1 cellular context compared by ENCODE assay signal in the genomic region with DNA sequence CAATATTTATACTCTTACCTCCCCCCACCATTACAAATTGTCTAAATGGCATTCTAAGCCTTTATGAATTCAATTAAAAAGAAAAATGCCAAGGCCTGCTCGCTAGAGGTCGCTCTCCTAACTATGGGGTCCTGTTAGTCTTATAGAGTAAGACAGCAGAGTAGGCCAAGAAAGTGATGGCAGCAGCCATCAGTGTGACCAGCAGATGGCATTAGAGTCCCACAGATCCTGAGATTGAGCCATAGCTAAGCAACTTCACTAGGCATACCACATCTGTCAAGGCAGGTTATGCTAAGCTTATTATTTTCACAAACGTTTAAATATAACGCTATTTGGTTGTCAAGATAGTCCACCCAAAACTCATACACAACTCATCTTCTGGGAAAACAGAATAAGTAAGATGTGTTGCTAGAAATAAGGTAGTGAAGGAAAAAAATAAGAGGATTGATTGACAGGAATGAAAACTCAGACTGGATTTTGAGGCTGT.
TF ChIP-seq lines count a peak whose summit lies in the region.

No MANE protein-coding gene starts in this region.

TF ChIP-seq in GM23338, 12 proteins besides CTCF, POLR2A, EP300 and RAD21:
- no peak for TF ChIP-seq ZNF462 (CRISPR knock-in tag; IDR thresholded peaks at IDR 0.05)
- TF ChIP-seq EZH2 (IDR thresholded peaks at IDR 0.05; ENCODE audit: low read depth, unreplicated experiment): no peak
- TF ChIP-seq ETS1 (IDR thresholded peaks at IDR 0.05): no peak
- TF ChIP-seq, protein P1, sequence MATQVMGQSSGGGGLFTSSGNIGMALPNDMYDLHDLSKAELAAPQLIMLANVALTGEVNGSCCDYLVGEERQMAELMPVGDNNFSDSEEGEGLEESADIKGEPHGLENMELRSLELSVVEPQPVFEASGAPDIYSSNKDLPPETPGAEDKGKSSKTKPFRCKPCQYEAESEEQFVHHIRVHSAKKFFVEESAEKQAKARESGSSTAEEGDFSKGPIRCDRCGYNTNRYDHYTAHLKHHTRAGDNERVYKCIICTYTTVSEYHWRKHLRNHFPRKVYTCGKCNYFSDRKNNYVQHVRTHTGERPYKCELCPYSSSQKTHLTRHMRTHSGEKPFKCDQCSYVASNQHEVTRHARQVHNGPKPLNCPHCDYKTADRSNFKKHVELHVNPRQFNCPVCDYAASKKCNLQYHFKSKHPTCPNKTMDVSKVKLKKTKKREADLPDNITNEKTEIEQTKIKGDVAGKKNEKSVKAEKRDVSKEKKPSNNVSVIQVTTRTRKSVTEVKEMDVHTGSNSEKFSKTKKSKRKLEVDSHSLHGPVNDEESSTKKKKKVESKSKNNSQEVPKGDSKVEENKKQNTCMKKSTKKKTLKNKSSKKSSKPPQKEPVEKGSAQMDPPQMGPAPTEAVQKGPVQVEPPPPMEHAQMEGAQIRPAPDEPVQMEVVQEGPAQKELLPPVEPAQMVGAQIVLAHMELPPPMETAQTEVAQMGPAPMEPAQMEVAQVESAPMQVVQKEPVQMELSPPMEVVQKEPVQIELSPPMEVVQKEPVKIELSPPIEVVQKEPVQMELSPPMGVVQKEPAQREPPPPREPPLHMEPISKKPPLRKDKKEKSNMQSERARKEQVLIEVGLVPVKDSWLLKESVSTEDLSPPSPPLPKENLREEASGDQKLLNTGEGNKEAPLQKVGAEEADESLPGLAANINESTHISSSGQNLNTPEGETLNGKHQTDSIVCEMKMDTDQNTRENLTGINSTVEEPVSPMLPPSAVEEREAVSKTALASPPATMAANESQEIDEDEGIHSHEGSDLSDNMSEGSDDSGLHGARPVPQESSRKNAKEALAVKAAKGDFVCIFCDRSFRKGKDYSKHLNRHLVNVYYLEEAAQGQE (IDR thresholded peaks at IDR 0.05; ENCODE audit: unreplicated experiment): no peak
- TF ChIP-seq NANOG (IDR thresholded peaks at IDR 0.05; ENCODE audit: borderline replicate concordance): no peak
- no peak for TF ChIP-seq ZNF114 (CRISPR knock-in tag; IDR thresholded peaks at IDR 0.05)
